ENCODE assay signal across 15 cellular contexts in the genomic region with DNA sequence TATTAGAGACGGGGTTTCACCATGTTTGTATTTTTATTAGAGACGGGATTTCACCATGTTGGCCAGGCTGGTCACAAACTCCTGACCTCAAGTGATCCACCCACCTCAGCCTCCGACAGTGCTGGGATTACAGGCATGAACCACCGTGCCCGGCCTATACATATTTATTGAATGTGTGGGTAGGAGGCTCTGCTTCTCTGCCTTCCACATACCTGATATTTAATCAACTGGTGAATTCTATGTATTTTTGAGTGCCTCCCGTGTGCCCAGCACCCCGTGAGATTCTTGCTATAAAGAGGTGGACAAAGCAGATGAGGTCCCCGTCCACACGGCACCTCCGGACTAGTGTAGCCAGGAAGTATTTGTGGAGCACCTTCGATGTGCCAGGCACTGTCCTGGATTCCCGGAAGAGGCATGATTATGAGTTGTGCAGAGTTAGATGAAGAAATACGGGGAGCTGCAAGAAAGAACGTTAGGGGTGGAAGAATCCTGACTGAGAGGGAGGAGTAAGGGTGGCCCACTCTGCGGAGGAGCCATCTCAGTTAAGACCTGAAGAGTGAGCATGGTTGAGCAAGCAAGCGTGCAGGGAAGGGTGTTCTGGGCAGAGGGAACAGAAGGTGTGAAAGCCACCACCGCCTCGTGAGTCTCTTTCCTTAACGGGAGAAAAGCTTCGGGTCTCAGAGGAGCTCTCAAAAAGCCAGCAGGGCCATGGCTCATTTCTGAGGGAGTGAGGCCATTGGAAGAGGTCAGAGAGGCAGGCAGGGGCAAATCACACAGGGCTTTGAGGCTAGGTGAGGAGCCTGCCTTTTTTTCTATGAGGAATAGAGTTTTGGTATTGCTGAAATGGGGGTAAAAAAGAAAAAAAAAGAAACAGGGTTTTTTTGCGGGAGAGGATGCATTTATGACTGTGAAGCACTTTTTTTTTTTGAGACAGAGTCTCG. TPM values are rescaled to one million over a fixed set of nuclear protein-coding genes. Genes with fewer than 3 reads are reported as not detected.
DNase-seq lines count a peak whose midpoint lies in the region; ATAC-seq and TF ChIP-seq lines count a peak whose summit lies in the region.
"Had no signal": no experiment of that assay in that cellular context is flagged by ENCODE, and none has a peak within 500 bp of the region (broad histone marks: within the 10 kb centered on the region; RNA-seq: fewer than 3 reads in every experiment).

No MANE protein-coding gene starts in this region.

- TF ChIP-seq CTCF in 22Rv1 (IDR thresholded peaks at IDR 0.05) (no peak), endodermal cell (conservative IDR thresholded peaks at IDR 0.05) (no peak), osteoblast (IDR thresholded peaks at IDR 0.05; ENCODE audit: extremely low read depth, low read depth, low read length) (no peak)

- no peaks in the 10 kb centered on the region for H3K9me3 Mint-ChIP-seq in endodermal cell
- H3K9me3 Mint-ChIP-seq in T-cell, result no peaks in the 10 kb centered on the region
- H3K9me3 Mint-ChIP-seq: CD8-positive, alpha-beta T cell had no signal

- H3K4me3 Mint-ChIP-seq in endodermal cell, result peak overlapping the region; percentile 56
- peak overlapping the region in 1 of 3 donors; percentile 37 for H3K4me3 Mint-ChIP-seq in T-cell
- H3K4me3 Mint-ChIP-seq: CD8-positive, alpha-beta T cell had no signal

- H3K4me1 ChIP-seq in HUES48 (ENCODE audit: control insufficient read depth, insufficient read depth, low read length) (peaks cover 43% of the 10 kb centered on the region), endodermal cell (ENCODE audit: control insufficient read depth, insufficient read depth, low read length) (peaks cover 3% of the 10 kb centered on the region), osteoblast (ENCODE audit: insufficient read depth, low read length) (peaks cover 35% of the 10 kb centered on the region)
- H3K4me1 ChIP-seq: pancreas had no signal

- H3K27me3 Mint-ChIP-seq in endodermal cell (ENCODE audit: insufficient read depth), result peaks cover 21% of the 10 kb centered on the region
- H3K27me3 Mint-ChIP-seq in T-cell, result peaks cover 19 to 32% of the 10 kb centered on the region in 2 donors

- peak overlapping the region; percentile 97 for H3K27ac Mint-ChIP-seq in endodermal cell
- no peak overlapping the region for H3K27ac Mint-ChIP-seq in T-cell
- H3K27ac Mint-ChIP-seq: CD8-positive, alpha-beta T cell had no signal

- H3K4me3 ChIP-seq in HUES48 (ENCODE audit: low read depth, low read length) (no peak overlapping the region), endodermal cell (ENCODE audit: low read length) (no peak overlapping the region), osteoblast (ENCODE audit: insufficient read depth, low read length) (no peak overlapping the region)
- H3K4me3 ChIP-seq: mucosa of descending colon had no signal

- CTCF ChIA-PET in T-cell (lab: Charles Lee), result no interaction called here

- WGBS in endodermal cell (ENCODE audit: insufficient coverage in 1 of 2, insufficient read length in 1 of 2), 2 experiments, result 85 to 91% methylated on average over 17 to 22 of the region's 22 CpGs

- H3K9me3 ChIP-seq in HUES48 (ENCODE audit: control insufficient read depth, insufficient read depth, low read length), result no peaks in the 10 kb centered on the region
- no peaks in the 10 kb centered on the region for H3K9me3 ChIP-seq in endodermal cell (ENCODE audit: control insufficient read depth, low read length)
- no peaks in the 10 kb centered on the region for H3K9me3 ChIP-seq in osteoblast (ENCODE audit: low read depth, low read length)
- H3K9me3 ChIP-seq: mucosa of descending colon, pancreas had no signal

- H2AFZ ChIP-seq in osteoblast (ENCODE audit: low read length), result no peak overlapping the region

- H4K20me1 ChIP-seq in osteoblast (ENCODE audit: insufficient read depth, low read length), result no peaks in the 10 kb centered on the region

- no peak for DNase-seq in endodermal cell
- peak; percentile 21 for DNase-seq in osteoblast (ENCODE audit: insufficient read length, low spot score, missing footprints)
- no peak for DNase-seq in T-cell
- DNase-seq in NCI-H524 treated with DMSO at 0.1 percent for 48 hours (lab: John Stamatoyannopoulos, UW), result no peak
- no peak for DNase-seq in DMS153 (lab: John Stamatoyannopoulos, UW)
- DNase-seq in cerebellum (ENCODE audit: low spot score), result no peak
- DNase-seq: activated CD4-positive, CD25-positive, alpha-beta regulatory T cell; amniotic stem cell; CD8-positive, alpha-beta T cell; stimulated activated CD4-positive, alpha-beta T cell treated with anti-CD3 and anti-CD28 coated beads, Interleukin-12 subunit alpha, Interleukin-12 subunit beta, amount 100 ng/mL, for 4 hours; stimulated activated naive CD4-positive, alpha-beta T cell treated with Interleukin-2 at 50 U/mL for 16 hours had no signal

- no peaks in the 10 kb centered on the region for H3K79me2 ChIP-seq in osteoblast (ENCODE audit: insufficient read depth, low read length)

- H3K9ac ChIP-seq in HUES48 (ENCODE audit: low read depth, low read length) (0 out of 2 replicates have a peak overlapping the region, but pooled peaks have one; percentile 86), endodermal cell (ENCODE audit: extremely low read depth, low read length, poor library complexity, severe bottlenecking) (no peak overlapping the region)

- no peak for ATAC-seq in T-cell (replicated peaks in 1 of 4)
- ATAC-seq: CD8-positive, alpha-beta T cell had no signal

- H3K27me3 ChIP-seq in HUES48 (ENCODE audit: control insufficient read depth, insufficient read depth, low read length) (peaks cover 27% of the 10 kb centered on the region), endodermal cell (ENCODE audit: control insufficient read depth, insufficient read depth, low read length, poor library complexity, severe bottlenecking) (peaks cover 22% of the 10 kb centered on the region), osteoblast (ENCODE audit: insufficient read depth, low read length) (no peaks in the 10 kb centered on the region)
- H3K27me3 ChIP-seq: pancreas had no signal

- POLR2A ChIA-PET in T-cell (lab: Charles Lee), result no interaction called here

- no peak overlapping the region for H3K4me2 ChIP-seq in osteoblast (ENCODE audit: insufficient read depth, low read length)

- H3K36me3 ChIP-seq in HUES48 (ENCODE audit: control insufficient read depth, insufficient read depth, low read length), result no peaks in the 10 kb centered on the region
- H3K36me3 ChIP-seq in endodermal cell (ENCODE audit: control insufficient read depth, insufficient read depth, low read length), result no peaks in the 10 kb centered on the region
- H3K36me3 ChIP-seq in osteoblast (ENCODE audit: insufficient read depth, low read length), result no peaks in the 10 kb centered on the region
- H3K36me3 ChIP-seq: pancreas had no signal

- H3K36me3 Mint-ChIP-seq in endodermal cell (ENCODE audit: low read depth) (no peaks in the 10 kb centered on the region), T-cell (no peaks in the 10 kb centered on the region)
- H3K36me3 Mint-ChIP-seq: CD8-positive, alpha-beta T cell had no signal

- H3K4me1 Mint-ChIP-seq in endodermal cell (peaks cover 30% of the 10 kb centered on the region), T-cell (peaks cover 7 to 17% (median 11%) of the 10 kb centered on the region in 3 donors)

- H3K27ac ChIP-seq in 22Rv1 (peak overlapping the region; percentile 78), HUES48 (ENCODE audit: low read depth, low read length) (no peak overlapping the region), endodermal cell (ENCODE audit: low read depth, low read length) (no peak overlapping the region), osteoblast (ENCODE audit: low read depth, low read length) (peak overlapping the region; percentile 71)

RNA-seq across cellular contexts. Expression of gene CRISPLD2, which starts 21.2 kb away (rescaled TPM):
- total RNA-seq in endodermal cell (1 to 10 TPM; 5.0 to 9.3 TPM), osteoblast (40.2 and 122 TPM in 2 replicates), T-cell (1 to 10 TPM in 4 of 5 donors, under 1 TPM in 1; 0.76 to 2.8 (median 1.8) TPM), cerebellum (4.8 TPM)
- polyA plus RNA-seq in endodermal cell (2013, experiment 1 of 2), result 1.6 TPM
- polyA plus RNA-seq in endodermal cell (2013, experiment 2 of 2), result 1.7 TPM

Comparison
In these comparisons a context has a peak if more than half of its experiments do, and no peak if none do; other contexts are left out.
1. H3K27ac ChIP-seq: peak in 22Rv1 (single experiment) and osteoblast (single experiment); none in HUES48 (single experiment) and endodermal cell (single experiment).